ENCODE assay signal across 8 cellular contexts in the genomic region with DNA sequence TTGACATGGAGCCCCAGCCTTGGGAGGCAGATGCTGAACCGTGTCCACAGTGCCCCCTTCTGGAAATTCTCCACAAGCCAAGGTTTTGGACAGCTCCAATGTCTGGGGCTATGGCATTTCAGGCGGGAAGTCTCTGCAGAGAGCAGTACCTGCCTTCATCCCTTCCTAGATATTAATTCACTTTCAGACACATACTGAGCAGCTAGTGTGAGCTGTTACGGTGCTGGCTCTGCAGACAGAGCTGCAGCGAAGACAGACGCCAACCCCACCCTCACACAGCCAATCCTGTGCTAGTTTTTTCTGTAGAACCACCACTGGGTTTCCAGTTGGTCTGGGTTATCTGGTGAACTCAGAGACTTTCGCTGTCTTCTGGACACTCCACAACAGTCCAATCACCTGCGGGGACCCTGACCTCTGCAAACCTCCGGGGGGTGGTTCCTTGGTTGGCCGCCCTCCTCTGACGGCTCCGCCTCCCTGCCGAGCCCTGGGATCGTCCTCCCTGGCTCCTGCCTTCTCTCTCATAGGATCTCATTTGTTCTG. TPM values are rescaled to one million over a fixed set of nuclear protein-coding genes. Genes with fewer than 3 reads are reported as not detected.
DNase-seq lines count a peak whose midpoint lies in the region; ATAC-seq and TF ChIP-seq lines count a peak whose summit lies in the region.

No MANE protein-coding gene starts in this region.

- no peaks in the 10 kb centered on the region for H3K36me3 Mint-ChIP-seq in T-cell

- 17% methylated on average over 13 of the region's 13 CpGs for WGBS in right cardiac atrium

- H3K27ac Mint-ChIP-seq in T-cell = no peak overlapping the region

- DNase-seq in ELF-1 (ENCODE audit: low read depth, low spot score) (peak; percentile 89), MV-4-11 (lab: John Stamatoyannopoulos, UW) (peak; percentile 62), T-cell (peak in 33 of 34 experiments; percentile 21 to 74 (median 62)), amygdala (lab: John Stamatoyannopoulos, UW) (peak in 33 of 56 donors; percentile 3 to 71 (median 30)), right cardiac atrium (peak; percentile 49 to 67 (median 63)), gastrocnemius medialis (no peak)

- TF ChIP-seq CTCF in gastrocnemius medialis (IDR thresholded peaks at IDR 0.05 in 4 of 5, conservative IDR thresholded peaks at IDR 0.05 in 1 of 5) = peak in 3 of 5 experiments; percentile 27 to 49 (median 36)

- H3K4me3 Mint-ChIP-seq in T-cell = no peak overlapping the region

- H3K27me3 ChIP-seq in right cardiac atrium (ENCODE audit: control insufficient read depth, insufficient read depth) = no peaks in the 10 kb centered on the region
- H3K27me3 ChIP-seq in gastrocnemius medialis = no peaks in the 10 kb centered on the region

- no peak for TF ChIP-seq POLR2A in gastrocnemius medialis (IDR thresholded peaks at IDR 0.05)

- POLR2A ChIA-PET in T-cell (lab: Charles Lee) = interaction anchor here in 1 of 2 donors (0.5 kb wide), 1 partner anchor 125 kb away, joined by 3 read pairs; no protein-coding TSS in a partner anchor

- H3K36me3 ChIP-seq in gastrocnemius medialis = peaks cover 0 to 12% of the 10 kb centered on the region in 2 donors

- ATAC-seq in T-cell (replicated peaks in 1 of 4) (peak; percentile 76 to 96 (median 92)), right cardiac atrium (peak; percentile 73 to 79), gastrocnemius medialis (peak; percentile 47 to 51), HG03135 (IDR thresholded peaks at IDR 0.05; ENCODE audit: unreplicated experiment) (no peak), GM21381 (IDR thresholded peaks at IDR 0.05; ENCODE audit: unreplicated experiment) (no peak)

- no peaks in the 10 kb centered on the region for H3K4me1 ChIP-seq in right cardiac atrium (ENCODE audit: control insufficient read depth, insufficient read depth, low read length)
- H3K4me1 ChIP-seq in gastrocnemius medialis = no peaks in the 10 kb centered on the region

- intact Hi-C loops in right cardiac atrium (cut with DNase I) = loop anchor here in 1 of 4 donors (10.0 kb wide), 1 partner anchor 106 kb away; a partner anchor contains a TSS
- intact Hi-C loops in gastrocnemius medialis (cut with DNase I; ENCODE audit: low total_unique reads) = no loop called here

- H3K4me1 Mint-ChIP-seq in T-cell = peaks cover 2 to 5% (median 2%) of the 10 kb centered on the region in 3 donors

- H3K9me3 Mint-ChIP-seq in T-cell = no peaks in the 10 kb centered on the region

- no peaks in the 10 kb centered on the region for H3K27me3 Mint-ChIP-seq in T-cell

- H3K9me3 ChIP-seq in right cardiac atrium (ENCODE audit: control insufficient read depth, low read length) = no peaks in the 10 kb centered on the region
- no peaks in the 10 kb centered on the region for H3K9me3 ChIP-seq in gastrocnemius medialis

- CTCF ChIA-PET in T-cell (lab: Charles Lee) = interaction anchor here (0.5 to 1.8 kb wide), 9 partner anchors 9 to 256 kb away, joined by 3 to 15 read pairs (median 4); a partner anchor contains a TSS

- in situ Hi-C loops in gastrocnemius medialis (cut with MboI; ENCODE audit: low sequenced_read_pairs in 4 of 4) = loop anchor here in 1 of 4 donors (10.0 kb wide), 1 partner anchor 114 kb away; no protein-coding TSS in a partner anchor

- H3K27ac ChIP-seq in right cardiac atrium (ENCODE audit: low read length) (no peak overlapping the region), gastrocnemius medialis (no peak overlapping the region)

- H3K4me3 ChIP-seq in right cardiac atrium (ENCODE audit: low read length) (no peak overlapping the region), gastrocnemius medialis (no peak overlapping the region)

RNA-seq across cellular contexts. Expression of a gene that starts 9.1 kb away (rescaled TPM):
- total RNA-seq in T-cell (100 to 1,000 TPM in 4 of 5 donors, 10 to 100 TPM in 1; 90.5 to 188 (median 185) TPM), right cardiac atrium (10 to 100 TPM; 32.2 to 33.7 (median 33.3) TPM), gastrocnemius medialis (10 to 100 TPM; 19.7 to 39.4 (median 26.9) TPM)
- polyA plus RNA-seq in right cardiac atrium = 29.0 TPM

RNA-seq across cellular contexts. Expression of a gene that starts 9.6 kb away (rescaled TPM):
- total RNA-seq in T-cell (100 to 1,000 TPM in 2 of 5 donors, 10 to 100 TPM in 3; 80.1 to 110 (median 94.6) TPM), right cardiac atrium (10 to 100 TPM; 23.3 to 35.0 (median 28.6) TPM), gastrocnemius medialis (10 to 100 TPM; 19.0 to 29.3 (median 23.4) TPM)
- 29.1 TPM for polyA plus RNA-seq in right cardiac atrium

RNA-seq across cellular contexts. Expression of a gene that starts 11.7 kb away (rescaled TPM):
- total RNA-seq in T-cell (under 1 TPM in 4 of 5 donors, not detected in 1; 0.36 to 0.70 (median 0.54) TPM), right cardiac atrium (not detected), gastrocnemius medialis (not detected)
- polyA plus RNA-seq in right cardiac atrium = not detected

RNA-seq across cellular contexts. Expression of a gene that starts 17.0 kb away (rescaled TPM):
- total RNA-seq in T-cell = 10 to 100 TPM in 3 of 5 donors, 1 to 10 TPM in 2; 1.5 to 11.3 (median 10.7) TPM
- under 1 TPM in 2 of 4 donors, not detected in 2; 0.11 to 0.32 TPM for total RNA-seq in right cardiac atrium
- 0.05 TPM for polyA plus RNA-seq in right cardiac atrium
- under 1 TPM in 1 of 4 donors, not detected in 3; 0.53 TPM for total RNA-seq in gastrocnemius medialis

RNA-seq across cellular contexts. Expression of a gene that starts 23.6 kb away (rescaled TPM):
- total RNA-seq in T-cell (100 to 1,000 TPM; 193 to 318 (median 308) TPM), right cardiac atrium (10 to 100 TPM; 50.3 to 54.8 (median 53.9) TPM), gastrocnemius medialis (100 to 1,000 TPM in 3 of 4 donors, 10 to 100 TPM in 1; 50.5 to 116 (median 107) TPM)
- polyA plus RNA-seq in right cardiac atrium = 39.2 TPM

Comparison
In these comparisons a context has a peak if more than half of its experiments do, and no peak if none do; other contexts are left out.
1. DNase-seq: peak in ELF-1 (single experiment), MV-4-11 (single experiment), T-cell (33 of 34), amygdala (33 of 56) and right cardiac atrium (3 of 3); none in gastrocnemius medialis (0 of 2).
2. ATAC-seq: peak in T-cell (4 of 4), right cardiac atrium (2 of 2) and gastrocnemius medialis (2 of 2); none in HG03135 (single experiment) and GM21381 (single experiment).